ENCODE assay signal across 25 cellular contexts in the genomic region with DNA sequence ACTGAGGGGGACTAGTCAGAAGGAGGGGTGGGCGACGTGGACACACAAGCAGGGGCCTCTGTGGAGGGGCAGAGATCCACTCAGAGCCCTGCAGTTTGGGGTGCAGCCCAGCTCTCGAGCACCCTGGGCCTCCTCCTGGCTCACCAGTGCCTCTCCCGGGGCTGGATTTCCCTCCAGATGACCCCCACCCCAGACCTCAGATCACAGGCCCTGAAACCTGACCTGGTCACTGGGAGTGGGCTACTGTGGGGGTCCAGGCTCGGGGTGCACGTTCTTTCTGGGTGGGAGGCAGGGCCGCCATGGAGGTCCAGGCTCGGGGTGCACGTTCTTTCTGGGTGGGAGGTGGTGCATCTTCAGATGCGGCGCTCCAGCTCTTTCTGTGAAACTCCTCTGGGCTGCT. TPM values are rescaled to one million over a fixed set of nuclear protein-coding genes. Genes with fewer than 3 reads are reported as not detected.
"Had no signal": no experiment of that assay in that cellular context is flagged by ENCODE, and none has a peak within 500 bp of the region (broad histone marks: within the 10 kb centered on the region; RNA-seq: fewer than 3 reads in every experiment).

No MANE protein-coding gene starts in this region.

- H3K4me3 ChIP-seq: heart left ventricle, left ventricle myocardium inferior, ovary, prostate gland, spleen, stomach, testis, thyroid gland, transverse colon, upper lobe of left lung had no signal

- H3K27ac ChIP-seq: heart left ventricle, left ventricle myocardium inferior, ovary, prostate gland, spleen, stomach, testis, thyroid gland, transverse colon, upper lobe of left lung had no signal

- H3K4me1 ChIP-seq: heart left ventricle, left ventricle myocardium inferior, prostate gland, spleen, stomach, testis, thyroid gland, transverse colon, upper lobe of left lung had no signal

- DNase-seq: heart left ventricle; hypothalamus; immature natural killer cell; left ventricle myocardium inferior; naive thymus-derived CD8-positive, alpha-beta T cell; ovary; retina; right cardiac atrium; small intestine; spleen; stimulated activated CD4-positive, alpha-beta T cell treated with anti-CD3 and anti-CD28 coated beads, Interleukin-4, amount 100 ng/mL, for 24 hours; stimulated activated naive CD4-positive, alpha-beta T cell; stomach; testis; thyroid gland; transverse colon had no signal

- H3K4me3 Mint-ChIP-seq: immature natural killer cell; memory B cell; naive thymus-derived CD8-positive, alpha-beta T cell; nephron; neural crest cell; stimulated activated effector memory CD8-positive, alpha-beta T cell treated with anti-CD3 and anti-CD28 coated beads, Interleukin-12 subunit alpha, Interleukin-12 subunit beta, amount 100 ng/mL, for 72 hours had no signal

- H3K9me3 Mint-ChIP-seq: immature natural killer cell; memory B cell; naive thymus-derived CD8-positive, alpha-beta T cell; nephron; neural crest cell; stimulated activated effector memory CD8-positive, alpha-beta T cell treated with anti-CD3 and anti-CD28 coated beads, Interleukin-12 subunit alpha, Interleukin-12 subunit beta, amount 100 ng/mL, for 72 hours had no signal

- H3K27me3 ChIP-seq: ovary, testis, thyroid gland, upper lobe of left lung had no signal

- H3K27ac Mint-ChIP-seq: immature natural killer cell; memory B cell; naive thymus-derived CD8-positive, alpha-beta T cell; nephron; stimulated activated effector memory CD8-positive, alpha-beta T cell treated with anti-CD3 and anti-CD28 coated beads, Interleukin-12 subunit alpha, Interleukin-12 subunit beta, amount 100 ng/mL, for 72 hours had no signal

- H3K4me1 Mint-ChIP-seq: immature natural killer cell; memory B cell; naive thymus-derived CD8-positive, alpha-beta T cell; nephron; neural crest cell; stimulated activated effector memory CD8-positive, alpha-beta T cell treated with anti-CD3 and anti-CD28 coated beads, Interleukin-12 subunit alpha, Interleukin-12 subunit beta, amount 100 ng/mL, for 72 hours had no signal

- ATAC-seq: naive thymus-derived CD8-positive, alpha-beta T cell; right cardiac atrium; sciatic nerve; stimulated activated effector memory CD8-positive, alpha-beta T cell treated with anti-CD3 and anti-CD28 coated beads, Interleukin-12 subunit alpha, Interleukin-12 subunit beta, amount 100 ng/mL, for 72 hours had no signal

- H3K9me3 ChIP-seq: heart left ventricle, left ventricle myocardium inferior, ovary, prostate gland, spleen, stomach, testis, thyroid gland, transverse colon, upper lobe of left lung had no signal

- H3K36me3 Mint-ChIP-seq: immature natural killer cell; memory B cell; naive thymus-derived CD8-positive, alpha-beta T cell; stimulated activated effector memory CD8-positive, alpha-beta T cell treated with anti-CD3 and anti-CD28 coated beads, Interleukin-12 subunit alpha, Interleukin-12 subunit beta, amount 100 ng/mL, for 72 hours had no signal

- H3K36me3 ChIP-seq: heart left ventricle, left ventricle myocardium inferior, ovary, prostate gland, spleen, stomach, thyroid gland, transverse colon, upper lobe of left lung had no signal

RNA-seq across cellular contexts. Expression of gene LHX4, which starts 10.3 kb away (rescaled TPM):
- total RNA-seq: heart left ventricle; kidney epithelial cell; left ventricle myocardium inferior; lung microvascular endothelial cell; naive thymus-derived CD8-positive, alpha-beta T cell; ovary; prostate gland; right cardiac atrium; sciatic nerve; thyroid gland had no signal
- polyA plus RNA-seq: heart left ventricle had no signal
